9 cellular contexts compared by ENCODE assay signal in the genomic region with DNA sequence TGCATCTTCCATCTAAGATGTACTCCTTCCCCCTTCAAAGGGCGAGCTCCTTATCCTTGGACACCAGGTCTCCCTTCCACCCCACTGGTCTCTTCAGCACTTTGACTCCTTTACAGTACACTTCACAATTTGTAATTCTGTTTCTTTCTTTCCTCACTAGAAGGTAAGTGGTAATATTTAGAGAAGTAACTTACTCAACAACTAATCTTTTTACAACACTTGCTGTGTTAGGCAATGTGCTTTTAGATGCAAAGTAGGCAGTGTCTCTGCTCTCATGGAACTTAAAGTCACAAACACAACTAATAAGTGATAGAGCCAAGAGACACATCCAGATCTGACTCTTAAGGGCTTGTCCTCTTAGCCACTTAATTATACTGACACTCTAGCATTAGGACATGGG. TPM values are rescaled to one million over a fixed set of nuclear protein-coding genes. Genes with fewer than 3 reads are reported as not detected.
DNase-seq lines count a peak whose midpoint lies in the region; ATAC-seq and TF ChIP-seq lines count a peak whose summit lies in the region.
"Had no signal": no experiment of that assay in that cellular context is flagged by ENCODE, and none has a peak within 500 bp of the region (broad histone marks: within the 10 kb centered on the region; RNA-seq: fewer than 3 reads in every experiment).

No MANE protein-coding gene starts in this region.

- H3K27me3 Mint-ChIP-seq in mesothelial cell of epicardium (ENCODE audit: low read depth) = no peaks in the 10 kb centered on the region

- no peaks in the 10 kb centered on the region for H3F3A ChIP-seq in Loucy (ENCODE audit: low read depth)

- H3K14ac ChIP-seq in neuronal stem cell (ENCODE audit: low read length) = no peak overlapping the region

- peak overlapping the region; percentile 80 for H3K4me2 ChIP-seq in Loucy (ENCODE audit: low read depth, low read length, poor library complexity, severe bottlenecking)
- no peak overlapping the region for H3K4me2 ChIP-seq in neuronal stem cell (ENCODE audit: insufficient read depth, low read length, poor library complexity, severe bottlenecking)

- ATAC-seq in stimulated activated effector memory CD8-positive, alpha-beta T cell treated with anti-CD3 and anti-CD28 coated beads, Interleukin-12 subunit alpha, Interleukin-12 subunit beta, amount 100 ng/mL, for 72 hours = no peak

- H4K8ac ChIP-seq in neuronal stem cell (ENCODE audit: low read depth, low read length) = no peak overlapping the region

- H3K4ac ChIP-seq in neuronal stem cell (ENCODE audit: low read length) = no peak overlapping the region

- H2BK120ac ChIP-seq in neuronal stem cell (ENCODE audit: low read depth, low read length) = no peak overlapping the region

- no peak overlapping the region for H4K91ac ChIP-seq in neuronal stem cell (ENCODE audit: low read depth, low read length, poor library complexity)

- no peak overlapping the region for H2BK5ac ChIP-seq in neuronal stem cell (ENCODE audit: low read length)

- peaks cover 7% of the 10 kb centered on the region for H3K9me3 Mint-ChIP-seq in mesothelial cell of epicardium
- H3K9me3 Mint-ChIP-seq in stimulated activated effector memory CD8-positive, alpha-beta T cell treated with anti-CD3 and anti-CD28 coated beads, Interleukin-12 subunit alpha, Interleukin-12 subunit beta, amount 100 ng/mL, for 72 hours = no peaks in the 10 kb centered on the region

- H3K27me3 ChIP-seq in Loucy (ENCODE audit: insufficient read depth, low read length, poor library complexity, severe bottlenecking) (no peaks in the 10 kb centered on the region), neuronal stem cell (ENCODE audit: control insufficient read depth in 3 of 3, insufficient read depth in 3 of 3, low read depth in 1 of 3, low read length in 3 of 3) (no peaks in the 10 kb centered on the region)

- H3K9ac ChIP-seq in Loucy (ENCODE audit: low read depth, low read length, poor library complexity, severe bottlenecking) (no peak overlapping the region), neuronal stem cell (ENCODE audit: low read depth, low read length, poor library complexity) (no peak overlapping the region)

- H3K27ac Mint-ChIP-seq in mesothelial cell of epicardium = peak overlapping the region; percentile 70
- H3K27ac Mint-ChIP-seq in stimulated activated effector memory CD8-positive, alpha-beta T cell treated with anti-CD3 and anti-CD28 coated beads, Interleukin-12 subunit alpha, Interleukin-12 subunit beta, amount 100 ng/mL, for 72 hours = no peak overlapping the region

- H3K9me3 ChIP-seq in Loucy (ENCODE audit: insufficient read depth, low read depth, low read length) (no peaks in the 10 kb centered on the region), neuronal stem cell (replicated peaks in 1 of 2; ENCODE audit: control insufficient read depth in 2 of 2, insufficient read depth in 1 of 2, low read depth in 1 of 2, low read length in 2 of 2) (peaks cover 0 to 12% of the 10 kb centered on the region in 2 donors)

- peaks cover under 1% of the 10 kb centered on the region for H3K79me1 ChIP-seq in neuronal stem cell (ENCODE audit: low read depth, low read length)

- H2BK15ac ChIP-seq in neuronal stem cell (ENCODE audit: low read length) = no peak overlapping the region

- no CpG with 5 or more reads among the region's 1 CpG for WGBS in neuronal stem cell (ENCODE audit: extremely low coverage in 2 of 2, insufficient read length in 2 of 2, insufficient replicate concordance in 1 of 2), 2 donors

- H3K4me1 ChIP-seq in Loucy (ENCODE audit: insufficient read depth, low read length, poor library complexity, severe bottlenecking) (peaks cover 66% of the 10 kb centered on the region), neuronal stem cell (ENCODE audit: control insufficient read depth in 2 of 2, insufficient read depth in 1 of 2, low read depth in 1 of 2, low read length in 2 of 2) (peaks cover 0 to 4% of the 10 kb centered on the region in 2 donors)

- DNase-seq in AML-193 (lab: John Stamatoyannopoulos, UW) (peak; percentile 88 to 91), amniotic epithelial cell (ENCODE audit: low read depth) (peak; percentile 45), mesothelial cell of epicardium (ENCODE audit: low spot score in 2 of 2, unreplicated experiment in 2 of 2) (no peak), NCI-H128 (lab: John Stamatoyannopoulos, UW; ENCODE audit: unreplicated experiment) (no peak), NCI-H748 (lab: John Stamatoyannopoulos, UW; ENCODE audit: unreplicated experiment) (no peak), neuronal stem cell (ENCODE audit: low spot score) (no peak)
- no peak for DNase-seq in stimulated activated effector memory CD8-positive, alpha-beta T cell treated with anti-CD3 and anti-CD28 coated beads, Interleukin-12 subunit alpha, Interleukin-12 subunit beta, amount 100 ng/mL, for 72 hours (ENCODE audit: low spot score in 2 of 2)
- DNase-seq: central memory CD4-positive, alpha-beta T cell had no signal

- H3K27ac ChIP-seq in neuronal stem cell (replicated peaks; ENCODE audit: low read length) = no peak overlapping the region

- H3K4me1 Mint-ChIP-seq in mesothelial cell of epicardium = peaks cover 39% of the 10 kb centered on the region
- H3K4me1 Mint-ChIP-seq in stimulated activated effector memory CD8-positive, alpha-beta T cell treated with anti-CD3 and anti-CD28 coated beads, Interleukin-12 subunit alpha, Interleukin-12 subunit beta, amount 100 ng/mL, for 72 hours = peaks cover 34% of the 10 kb centered on the region

- H3K18ac ChIP-seq in neuronal stem cell (ENCODE audit: low read length) = no peak overlapping the region

- H2AK5ac ChIP-seq in neuronal stem cell (ENCODE audit: low read depth, low read length) = no peak overlapping the region

- peaks cover 98% of the 10 kb centered on the region for H4K20me1 ChIP-seq in Loucy (ENCODE audit: insufficient read depth, low read length, poor library complexity, severe bottlenecking)

- peaks cover 98% of the 10 kb centered on the region for H3K79me2 ChIP-seq in Loucy (ENCODE audit: insufficient read depth, low read length)

- no peak overlapping the region for H2BK12ac ChIP-seq in neuronal stem cell (ENCODE audit: low read length)

- peak overlapping the region; percentile 50 for H3K4me3 ChIP-seq in Loucy (ENCODE audit: low read length, poor library complexity, severe bottlenecking)
- no peak overlapping the region for H3K4me3 ChIP-seq in neuronal stem cell (ENCODE audit: low read length in 2 of 2)

- H3K36me3 ChIP-seq in Loucy (ENCODE audit: insufficient read depth, low read length) = no peaks in the 10 kb centered on the region
- H3K36me3 ChIP-seq in neuronal stem cell (replicated peaks in 1 of 2; ENCODE audit: control insufficient read depth in 2 of 2, insufficient read depth in 2 of 2, low read length in 2 of 2) = peaks cover 0 to 4% of the 10 kb centered on the region in 2 donors

- no peak overlapping the region for H3K4me3 Mint-ChIP-seq in mesothelial cell of epicardium
- H3K4me3 Mint-ChIP-seq in stimulated activated effector memory CD8-positive, alpha-beta T cell treated with anti-CD3 and anti-CD28 coated beads, Interleukin-12 subunit alpha, Interleukin-12 subunit beta, amount 100 ng/mL, for 72 hours = no peak overlapping the region

- peaks cover 12% of the 10 kb centered on the region for H3K36me3 Mint-ChIP-seq in mesothelial cell of epicardium
- H3K36me3 Mint-ChIP-seq in stimulated activated effector memory CD8-positive, alpha-beta T cell treated with anti-CD3 and anti-CD28 coated beads, Interleukin-12 subunit alpha, Interleukin-12 subunit beta, amount 100 ng/mL, for 72 hours = peaks cover 7% of the 10 kb centered on the region

- TF ChIP-seq CTCF in Loucy (conservative IDR thresholded peaks at IDR 0.05; ENCODE audit: low read length) (no peak), mesothelial cell of epicardium (IDR thresholded peaks at IDR 0.05; ENCODE audit: unreplicated experiment) (no peak)

- H3K9me2 ChIP-seq in Loucy (replicated peaks; ENCODE audit: low read depth, low read length) = no peaks in the 10 kb centered on the region

- no peak overlapping the region for H2AFZ ChIP-seq in Loucy (ENCODE audit: low read length)
- no peak overlapping the region for H2AFZ ChIP-seq in neuronal stem cell (ENCODE audit: low read length)

- no peak overlapping the region for H3K23ac ChIP-seq in neuronal stem cell (ENCODE audit: low read depth, low read length, poor library complexity)

RNA-seq across cellular contexts. Expression of gene SIAH1, which starts 6.4 kb away (rescaled TPM):
- 41.5 to 44.0 TPM (median 43.8 TPM) in 3 replicates for total RNA-seq in mesothelial cell of epicardium
- polyA plus RNA-seq in neuronal stem cell (2013, experiment 1 of 2) = 24.0 TPM
- 25.7 TPM for polyA plus RNA-seq in neuronal stem cell (2013, experiment 2 of 2)

Comparison
In these comparisons a context has a peak if more than half of its experiments do, and no peak if none do; other contexts are left out.
1. DNase-seq: peak in AML-193 (2 of 2) and amniotic epithelial cell (single experiment); none in mesothelial cell of epicardium (0 of 2), NCI-H128 (single experiment), NCI-H748 (single experiment), neuronal stem cell (single experiment) and stimulated activated effector memory CD8-positive, alpha-beta T cell treated with anti-CD3 and anti-CD28 coated beads, Interleukin-12 subunit alpha, Interleukin-12 subunit beta, amount 100 ng/mL, for 72 hours (0 of 2).